8 cellular contexts compared by ENCODE assay signal in the genomic region with DNA sequence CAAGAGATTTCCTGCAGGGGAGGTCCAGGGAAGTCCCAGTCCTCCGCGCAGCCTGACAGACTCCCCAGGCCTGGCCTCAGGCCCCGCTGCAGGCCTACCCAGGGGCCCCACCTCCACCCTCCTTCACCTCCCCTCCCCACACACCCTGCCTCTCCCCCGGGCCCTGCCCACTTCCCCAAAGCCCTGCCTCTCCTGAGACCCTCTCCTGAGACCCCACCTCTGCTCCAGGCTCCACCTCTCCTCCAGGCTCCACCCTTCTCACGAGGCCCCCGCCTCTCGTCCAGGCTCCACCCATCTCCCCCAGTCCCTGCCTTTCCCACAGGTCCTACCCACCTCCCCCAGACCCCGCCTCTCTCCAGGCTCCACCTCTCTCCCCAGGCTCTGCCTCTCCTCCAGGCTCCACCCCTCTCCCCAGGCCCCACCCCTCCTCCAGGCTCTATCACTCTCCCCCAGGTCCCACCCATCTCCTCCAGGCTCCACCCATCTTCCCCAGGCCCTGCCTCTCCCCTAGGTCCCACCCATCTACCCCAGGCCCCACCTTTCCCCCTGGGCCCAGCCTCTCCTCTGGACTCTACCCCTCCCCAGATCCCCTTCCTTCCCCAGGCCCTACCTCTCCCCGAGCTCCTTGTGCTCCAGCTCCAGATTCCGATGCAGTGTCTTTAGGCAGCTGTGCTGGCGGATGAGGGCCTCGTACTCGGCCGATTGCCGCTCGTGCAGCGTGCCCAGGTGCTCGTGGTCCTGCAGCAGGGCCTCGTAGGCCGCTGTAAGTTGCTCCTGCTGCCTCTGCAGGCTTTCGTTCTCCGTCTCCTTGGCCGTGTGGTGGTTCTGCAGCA. TPM values are rescaled to one million over a fixed set of nuclear protein-coding genes. Genes with fewer than 3 reads are reported as not detected.
DNase-seq lines count a peak whose midpoint lies in the region; ATAC-seq and TF ChIP-seq lines count a peak whose summit lies in the region.

No MANE protein-coding gene starts in this region.

- H3K79me2 ChIP-seq in trophoblast cell (ENCODE audit: control insufficient read depth, insufficient read depth, low read length, poor library complexity), result no peaks in the 10 kb centered on the region

- no peak overlapping the region for H2AK5ac ChIP-seq in trophoblast cell (ENCODE audit: low read length)

- H3K27ac Mint-ChIP-seq in WTC11, result peak overlapping the region; percentile 74

- H3K4ac ChIP-seq in trophoblast cell (ENCODE audit: low read depth, low read length), result no peak overlapping the region

- ATAC-seq in GM18511 (IDR thresholded peaks at IDR 0.05; ENCODE audit: unreplicated experiment), result peak; percentile 57
- peak; percentile 75 for ATAC-seq in HG03342 (IDR thresholded peaks at IDR 0.05; ENCODE audit: unreplicated experiment)
- peak; percentile 92 for ATAC-seq in WTC11

- no peak overlapping the region for H2AFZ ChIP-seq in trophoblast cell (ENCODE audit: insufficient read depth, low read length, poor library complexity)

- peaks cover 67% of the 10 kb centered on the region for H3K36me3 Mint-ChIP-seq in WTC11

- no peak overlapping the region for H3K23ac ChIP-seq in trophoblast cell (ENCODE audit: low read length)

- POLR2A ChIA-PET in WTC11 (lab: Charles Lee), result interaction anchor here (1.0 kb wide), 1 partner anchor 207 kb away, joined by 3 read pairs; a partner anchor contains a TSS

- H2BK120ac ChIP-seq in trophoblast cell (ENCODE audit: insufficient read depth, low read length, poor library complexity), result no peak overlapping the region

- H2BK12ac ChIP-seq in trophoblast cell (ENCODE audit: low read length), result no peak overlapping the region

- no peak overlapping the region for H4K91ac ChIP-seq in trophoblast cell (ENCODE audit: low read depth, low read length)

- peaks cover 5 to 7% of the 10 kb centered on the region in 2 experiments for H3K36me3 ChIP-seq in trophoblast cell (ENCODE audit: control insufficient read depth in 1 of 2, insufficient read depth in 2 of 2, low read length in 2 of 2)

- no peak overlapping the region for H4K8ac ChIP-seq in trophoblast cell (ENCODE audit: low read depth, low read length)

- H2BK5ac ChIP-seq in trophoblast cell (ENCODE audit: low read depth, low read length, poor library complexity), result no peak overlapping the region

- no peak overlapping the region for H4K12ac ChIP-seq in trophoblast cell (ENCODE audit: low read depth, low read length)

- H3K18ac ChIP-seq in trophoblast cell (ENCODE audit: low read length), result no peak overlapping the region

- no peaks in the 10 kb centered on the region for H3K79me1 ChIP-seq in trophoblast cell (ENCODE audit: low read length)

- H3K27me3 Mint-ChIP-seq in WTC11 (ENCODE audit: low read depth), result no peaks in the 10 kb centered on the region; the same call in 1 of the 2 replicates

- TF ChIP-seq CTCF in WTC11 (IDR thresholded peaks at IDR 0.05) (no peak), fibroblast of pulmonary artery (IDR thresholded peaks at IDR 0.05; ENCODE audit: low read length, missing control alignments) (no peak)

- no peaks in the 10 kb centered on the region for H3K9me3 Mint-ChIP-seq in WTC11

- H3K4me2 ChIP-seq in trophoblast cell (ENCODE audit: low read length), result no peak overlapping the region

- no CpG with 5 or more reads among the region's 23 CpGs for WGBS in trophoblast cell (ENCODE audit: extremely low coverage, insufficient coverage, insufficient read length)

- H3K9me3 ChIP-seq in trophoblast cell (ENCODE audit: insufficient read depth, low read depth, low read length), result no peaks in the 10 kb centered on the region

- peak overlapping the region; percentile 48 for H3K4me3 Mint-ChIP-seq in WTC11

- H3K4me3 ChIP-seq in fibroblast of pulmonary artery (replicated peaks; ENCODE audit: low read depth, low read length) (peak overlapping the region; percentile 7), trophoblast cell (ENCODE audit: low read depth, low read length) (no peak overlapping the region)

- H3K4me1 Mint-ChIP-seq in WTC11, result peaks cover 47% of the 10 kb centered on the region

- no peak overlapping the region for H3K9ac ChIP-seq in trophoblast cell (ENCODE audit: low read length)

- H3K4me1 ChIP-seq in trophoblast cell (ENCODE audit: control insufficient read depth in 1 of 2, insufficient read depth in 2 of 2, low read length in 2 of 2), result no peaks in the 10 kb centered on the region

- H3K27ac ChIP-seq in trophoblast cell (ENCODE audit: low read depth, low read length), result no peak overlapping the region

- peak; percentile 100 for DNase-seq in WTC11 (ENCODE audit: low spot score)
- peak; percentile 41 for DNase-seq in fibroblast of pulmonary artery (ENCODE audit: low read depth)
- peak; percentile 61 for DNase-seq in stimulated activated CD4-positive, alpha-beta T cell treated with anti-CD3 and anti-CD28 coated beads, Interleukin-4, amount 100 ng/mL, for 1 hour
- no peak for DNase-seq in trophoblast cell
- DNase-seq in occipital lobe (lab: John Stamatoyannopoulos, UW), result no peak
- no peak for DNase-seq in NCI-H2196 treated with DMSO at 0.1 percent for 48 hours (lab: John Stamatoyannopoulos, UW; ENCODE audit: unreplicated experiment)

- no peak overlapping the region for H3K14ac ChIP-seq in trophoblast cell (ENCODE audit: low read length)

- no peaks in the 10 kb centered on the region for H3K27me3 ChIP-seq in trophoblast cell (ENCODE audit: insufficient read depth, low read length)

- CTCF ChIA-PET in WTC11 (lab: Charles Lee), result interaction anchor here (0.6 to 1.7 kb wide), 9 partner anchors 17 to 1068 kb away, joined by 3 to 7 read pairs (median 3); no protein-coding TSS in a partner anchor

TF ChIP-seq in WTC11, 78 proteins besides CTCF, POLR2A, EP300 and RAD21 (continues in another document):
- TF ChIP-seq KAT7 (CRISPR knock-in tag; IDR thresholded peaks at IDR 0.05; ENCODE audit: borderline replicate concordance), result no peak
- TF ChIP-seq TP53 (CRISPR knock-in tag; IDR thresholded peaks at IDR 0.05), result peak; percentile 87
- TF ChIP-seq ZNF138 (CRISPR knock-in tag; conservative IDR thresholded peaks at IDR 0.05), result 0 out of 2 replicates have a peak, but pooled peaks have one; percentile 19
- TF ChIP-seq ZBTB21 (CRISPR knock-in tag; IDR thresholded peaks at IDR 0.05; ENCODE audit: borderline replicate concordance), result peak; percentile 79
- TF ChIP-seq CBFB (CRISPR knock-in tag; IDR thresholded peaks at IDR 0.05; ENCODE audit: low read depth), result no peak
- no peak; the same call in 1 of the 2 replicates for TF ChIP-seq FOXP1 (CRISPR knock-in tag; IDR thresholded peaks at IDR 0.05; ENCODE audit: borderline replicate concordance)
- TF ChIP-seq, protein P1, sequence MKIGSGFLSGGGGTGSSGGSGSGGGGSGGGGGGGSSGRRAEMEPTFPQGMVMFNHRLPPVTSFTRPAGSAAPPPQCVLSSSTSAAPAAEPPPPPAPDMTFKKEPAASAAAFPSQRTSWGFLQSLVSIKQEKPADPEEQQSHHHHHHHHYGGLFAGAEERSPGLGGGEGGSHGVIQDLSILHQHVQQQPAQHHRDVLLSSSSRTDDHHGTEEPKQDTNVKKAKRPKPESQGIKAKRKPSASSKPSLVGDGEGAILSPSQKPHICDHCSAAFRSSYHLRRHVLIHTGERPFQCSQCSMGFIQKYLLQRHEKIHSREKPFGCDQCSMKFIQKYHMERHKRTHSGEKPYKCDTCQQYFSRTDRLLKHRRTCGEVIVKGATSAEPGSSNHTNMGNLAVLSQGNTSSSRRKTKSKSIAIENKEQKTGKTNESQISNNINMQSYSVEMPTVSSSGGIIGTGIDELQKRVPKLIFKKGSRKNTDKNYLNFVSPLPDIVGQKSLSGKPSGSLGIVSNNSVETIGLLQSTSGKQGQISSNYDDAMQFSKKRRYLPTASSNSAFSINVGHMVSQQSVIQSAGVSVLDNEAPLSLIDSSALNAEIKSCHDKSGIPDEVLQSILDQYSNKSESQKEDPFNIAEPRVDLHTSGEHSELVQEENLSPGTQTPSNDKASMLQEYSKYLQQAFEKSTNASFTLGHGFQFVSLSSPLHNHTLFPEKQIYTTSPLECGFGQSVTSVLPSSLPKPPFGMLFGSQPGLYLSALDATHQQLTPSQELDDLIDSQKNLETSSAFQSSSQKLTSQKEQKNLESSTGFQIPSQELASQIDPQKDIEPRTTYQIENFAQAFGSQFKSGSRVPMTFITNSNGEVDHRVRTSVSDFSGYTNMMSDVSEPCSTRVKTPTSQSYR (CRISPR knock-in tag; IDR thresholded peaks at IDR 0.05), result no peak
- no peak for TF ChIP-seq NFYB (CRISPR knock-in tag; conservative IDR thresholded peaks at IDR 0.05; ENCODE audit: low read depth)
- TF ChIP-seq, protein P2, sequence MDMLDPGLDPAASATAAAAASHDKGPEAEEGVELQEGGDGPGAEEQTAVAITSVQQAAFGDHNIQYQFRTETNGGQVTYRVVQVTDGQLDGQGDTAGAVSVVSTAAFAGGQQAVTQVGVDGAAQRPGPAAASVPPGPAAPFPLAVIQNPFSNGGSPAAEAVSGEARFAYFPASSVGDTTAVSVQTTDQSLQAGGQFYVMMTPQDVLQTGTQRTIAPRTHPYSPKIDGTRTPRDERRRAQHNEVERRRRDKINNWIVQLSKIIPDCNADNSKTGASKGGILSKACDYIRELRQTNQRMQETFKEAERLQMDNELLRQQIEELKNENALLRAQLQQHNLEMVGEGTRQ (CRISPR knock-in tag; IDR thresholded peaks at IDR 0.05), result no peak
- TF ChIP-seq TEAD4 (CRISPR knock-in tag; IDR thresholded peaks at IDR 0.05), result peak; percentile 57; the same call in 1 of the 2 replicates

RNA-seq across cellular contexts. Expression of a gene that starts 58.8 kb away (rescaled TPM):
- 0.21 to 0.28 TPM (median 0.27 TPM) in 3 replicates for total RNA-seq in WTC11 (2021)
- polyA plus RNA-seq in trophoblast cell (2013), result 1.4 TPM in 2 replicates
- total RNA-seq in occipital lobe, result 5.9 TPM

Comparison
In these comparisons a context has a peak if more than half of its experiments do, and no peak if none do; other contexts are left out.
1. DNase-seq: peak in WTC11 (single experiment), fibroblast of pulmonary artery (single experiment) and stimulated activated CD4-positive, alpha-beta T cell treated with anti-CD3 and anti-CD28 coated beads, Interleukin-4, amount 100 ng/mL, for 1 hour (single experiment); none in trophoblast cell (0 of 2), occipital lobe (single experiment) and NCI-H2196 treated with DMSO at 0.1 percent for 48 hours (single experiment).
2. Peak in every context shown above with its lines, with median percentiles within 50 percentile points of each other: ATAC-seq.